21 cellular contexts compared by ENCODE assay signal in genomic region chr14:57212919-57213318, GRCh38. TPM values are rescaled to one million over a fixed set of nuclear protein-coding genes. Genes with fewer than 3 reads are reported as not detected.
A peak's percentile ranks its signal among the peaks of the same experiment; 100 is the strongest.
DNase-seq lines count a peak whose midpoint lies in the region; ATAC-seq and TF ChIP-seq lines count a peak whose summit lies in the region.
"Had no signal": no experiment of that assay in that cellular context is flagged by ENCODE, and none has a peak within 500 bp of the region (broad histone marks: within the 10 kb centered on the region; RNA-seq: fewer than 3 reads in every experiment).

No MANE protein-coding gene starts in this region.

- BruUV-seq in PC-3 (replicated peaks; lab: Mats Ljungman, UMichigan), result no TSS peak

- intact Hi-C loops in PC-3 (cut with micrococcal nuclease) (no loop called here), left lung (cut with DNase I) (no loop called here), spleen (cut with DNase I; ENCODE audit: low total_unique reads) (no loop called here)
- intact Hi-C loops in activated naive CD4-positive, alpha-beta T cell treated with anti-CD3 and anti-CD28 coated beads for 36 hours (cut with micrococcal nuclease), result no loop called here

- H3K27me3 ChIP-seq in PC-3 (ENCODE audit: low read length), result no peaks in the 10 kb centered on the region
- no peaks in the 10 kb centered on the region for H3K27me3 ChIP-seq in left lung
- no peaks in the 10 kb centered on the region for H3K27me3 ChIP-seq in spleen (replicated peaks in 1 of 7)

- no peak overlapping the region for H3K27ac Mint-ChIP-seq in activated naive CD4-positive, alpha-beta T cell treated with anti-CD3 and anti-CD28 coated beads for 36 hours

- no peaks in the 10 kb centered on the region for H3K27me3 Mint-ChIP-seq in activated naive CD4-positive, alpha-beta T cell treated with anti-CD3 and anti-CD28 coated beads for 36 hours (ENCODE audit: low read depth)
- H3K27me3 Mint-ChIP-seq: CD4-positive, alpha-beta memory T cell had no signal

- no peaks in the 10 kb centered on the region for H3F3A ChIP-seq in PC-3 (ENCODE audit: low read length, unreplicated experiment)

- no peaks in the 10 kb centered on the region for H3K9me2 ChIP-seq in PC-3 (replicated peaks; ENCODE audit: low read length)
- H3K9me2 ChIP-seq: SK-N-SH had no signal

- no peak overlapping the region for H3K27ac ChIP-seq in PC-3 (ENCODE audit: low read length)
- H3K27ac ChIP-seq in left lung, result no peak overlapping the region
- no peak overlapping the region for H3K27ac ChIP-seq in spleen
- H3K27ac ChIP-seq: A549 had no signal

- CTCF ChIA-PET in PC-3 (lab: Charles Lee), result no interaction called here
- CTCF ChIA-PET in activated naive CD4-positive, alpha-beta T cell treated with anti-CD3 and anti-CD28 coated beads for 36 hours (lab: Charles Lee), result interaction anchor here (0.5 kb wide), 1 partner anchor 56 kb away, joined by 3 read pairs; the partner anchor contains the start of genes AP5M1 and EXOC5

- H4K20me1 ChIP-seq in PC-3 (ENCODE audit: low read length), result no peaks in the 10 kb centered on the region

- H3K4me2 ChIP-seq in PC-3 (ENCODE audit: low read length), result no peak overlapping the region
- H3K4me2 ChIP-seq: A549, SK-N-SH had no signal

- H3K9ac ChIP-seq in PC-3 (ENCODE audit: low read length), result no peak overlapping the region
- H3K9ac ChIP-seq: SK-N-SH had no signal

- POLR2A ChIA-PET in PC-3 (lab: Charles Lee; ENCODE audit: unreplicated experiment), result interaction anchor here (0.6 kb wide), 1 partner anchor 29 kb away, joined by 4 read pairs; no protein-coding TSS in a partner anchor

- H3K36me3 ChIP-seq in PC-3 (ENCODE audit: low read depth, low read length) (peaks cover 72% of the 10 kb centered on the region), left lung (peaks cover 0 to 77% of the 10 kb centered on the region in 2 donors), spleen (peaks cover 0 to 95% (median 59%) of the 10 kb centered on the region in 6 donors)

- H3K9me3 Mint-ChIP-seq in activated naive CD4-positive, alpha-beta T cell treated with anti-CD3 and anti-CD28 coated beads for 36 hours, result no peaks in the 10 kb centered on the region
- H3K9me3 Mint-ChIP-seq: CD4-positive, alpha-beta memory T cell had no signal

- H3K79me2 ChIP-seq in PC-3 (ENCODE audit: low read length), result no peaks in the 10 kb centered on the region

- 90 to 97% (median 95%) methylated on average over 2 of the region's 2 CpGs for WGBS in spleen, 5 donors

- peak; percentile 7 for DNase-seq in EH (ENCODE audit: low read depth)
- peak; percentile 55 for DNase-seq in PC-3
- peak; percentile 6 for DNase-seq in choroid plexus epithelial cell (ENCODE audit: low read depth)
- no peak for DNase-seq in left lung
- no peak for DNase-seq in activated naive CD4-positive, alpha-beta T cell treated with anti-CD3 and anti-CD28 coated beads for 36 hours
- DNase-seq in CD1c-positive myeloid dendritic cell (ENCODE audit: extremely low spot score), result no peak
- no peak for DNase-seq in spleen
- DNase-seq in OCI-M1 (lab: John Stamatoyannopoulos, UW), result no peak
- DNase-seq: Calu3; CD4-positive, alpha-beta memory T cell; DMS79; Kasumi-1; NCI-H1105 treated with DMSO at 0.1 percent for 48 hours; NCI-H1694; NCI-H2081 treated with DMSO at 0.1 percent for 48 hours; NCI-H510A; NCI-H748 treated with DMSO at 0.1 percent for 48 hours; NK-92 treated with Interleukin-12 subunit alpha and Interleukin-12 subunit beta, amount 100 ng/mL, for 24 hours; SHP77 treated with DMSO at 0.1 percent for 48 hours; SK-N-SH had no signal

- H3K4me3 Mint-ChIP-seq in activated naive CD4-positive, alpha-beta T cell treated with anti-CD3 and anti-CD28 coated beads for 36 hours, result no peak overlapping the region
- H3K4me3 Mint-ChIP-seq: CD4-positive, alpha-beta memory T cell had no signal

- TF ChIP-seq CTCF in PC-3 (conservative IDR thresholded peaks at IDR 0.05; ENCODE audit: low read depth, low read length), result no peak
- TF ChIP-seq CTCF in choroid plexus epithelial cell (conservative IDR thresholded peaks at IDR 0.05; ENCODE audit: low read depth, low read length), result no peak
- no peak for TF ChIP-seq CTCF in left lung (IDR thresholded peaks at IDR 0.05)
- TF ChIP-seq CTCF in spleen (IDR thresholded peaks at IDR 0.05 in 8 of 11, conservative IDR thresholded peaks at IDR 0.05 in 3 of 11), result no peak

- H3K4me1 ChIP-seq in PC-3 (ENCODE audit: insufficient read depth, low read length), result peaks cover 3% of the 10 kb centered on the region; the same call in 1 of the 2 replicates
- H3K4me1 ChIP-seq in left lung, result no peaks in the 10 kb centered on the region
- no peaks in the 10 kb centered on the region for H3K4me1 ChIP-seq in spleen

- ATAC-seq in PC-3, result 0 out of 2 replicates have a peak, but pooled peaks have one; percentile 25
- peak; percentile 79 for ATAC-seq in left lung
- ATAC-seq: A549 had no signal

- no peak overlapping the region for H2AFZ ChIP-seq in PC-3 (ENCODE audit: low read length)

- no peak overlapping the region for H3K4me3 ChIP-seq in PC-3 (ENCODE audit: low read length)
- H3K4me3 ChIP-seq in choroid plexus epithelial cell (ENCODE audit: low read depth, low read length), result no peak overlapping the region
- H3K4me3 ChIP-seq in left lung, result no peak overlapping the region
- H3K4me3 ChIP-seq in spleen, result no peak overlapping the region
- H3K4me3 ChIP-seq: A549 had no signal

- TF ChIP-seq POLR2A in spleen (IDR thresholded peaks at IDR 0.05), result no peak

- no peaks in the 10 kb centered on the region for H3K9me3 ChIP-seq in PC-3 (ENCODE audit: low read length)
- no peaks in the 10 kb centered on the region for H3K9me3 ChIP-seq in left lung
- no peaks in the 10 kb centered on the region for H3K9me3 ChIP-seq in spleen
- H3K9me3 ChIP-seq: A549, SK-N-SH had no signal

- no peaks in the 10 kb centered on the region for H3K4me1 Mint-ChIP-seq in activated naive CD4-positive, alpha-beta T cell treated with anti-CD3 and anti-CD28 coated beads for 36 hours (ENCODE audit: low read depth)
- H3K4me1 Mint-ChIP-seq: CD4-positive, alpha-beta memory T cell had no signal

- H3K36me3 Mint-ChIP-seq in activated naive CD4-positive, alpha-beta T cell treated with anti-CD3 and anti-CD28 coated beads for 36 hours (ENCODE audit: low read depth), result peaks cover 28% of the 10 kb centered on the region

RNA-seq across cellular contexts. Expression of gene EXOC5, which starts 55.8 kb away (rescaled TPM):
- total RNA-seq in PC-3 (2014; rRNA removed) (109 TPM in 2 replicates), left lung (10 to 100 TPM; 59.5 to 73.0 TPM), spleen (10 to 100 TPM; 48.6 to 77.2 (median 60.6) TPM)
- total RNA-seq in activated naive CD4-positive, alpha-beta T cell treated with anti-CD3 and anti-CD28 coated beads for 36 hours, result 10 to 100 TPM; 65.0 to 68.1 TPM
- 10 to 100 TPM in 2 of 3 donors, 1 to 10 TPM in 1; 8.8 to 14.4 (median 12.2) TPM for polyA plus RNA-seq in spleen

RNA-seq across cellular contexts. Expression of gene AP5M1, which starts 55.9 kb away (rescaled TPM):
- 41.3 and 48.7 TPM in 2 replicates for total RNA-seq in PC-3 (2014; rRNA removed)
- total RNA-seq in left lung, result 10 to 100 TPM; 42.2 to 43.5 TPM
- total RNA-seq in activated naive CD4-positive, alpha-beta T cell treated with anti-CD3 and anti-CD28 coated beads for 36 hours, result 10 to 100 TPM; 22.8 to 23.3 TPM
- total RNA-seq in spleen, result 10 to 100 TPM; 31.5 to 47.9 (median 43.7) TPM
- polyA plus RNA-seq in spleen, result 1 to 10 TPM; 6.1 to 8.8 (median 6.9) TPM

Comparison
In these comparisons a context has a peak if more than half of its experiments do, and no peak if none do; other contexts are left out.
1. DNase-seq: peak in EH (single experiment), PC-3 (single experiment) and choroid plexus epithelial cell (single experiment); none in left lung (0 of 2), activated naive CD4-positive, alpha-beta T cell treated with anti-CD3 and anti-CD28 coated beads for 36 hours (single experiment), CD1c-positive myeloid dendritic cell (single experiment), spleen (single experiment) and OCI-M1 (single experiment).